Comparison of ENCODE assay signal across 10 cellular contexts in genomic region chr7:130993671-130994365, GRCh38.
DNase-seq lines count a peak whose midpoint lies in the region; ATAC-seq and TF ChIP-seq lines count a peak whose summit lies in the region.
"Had no signal": no experiment of that assay in that cellular context is flagged by ENCODE, and none has a peak within 500 bp of the region (broad histone marks: within the 10 kb centered on the region; RNA-seq: fewer than 3 reads in every experiment).

No MANE protein-coding gene starts in this region.

- DNase-seq in CD8-positive, alpha-beta T cell = no peak
- DNase-seq in endodermal cell (no peak), cerebellar cortex (ENCODE audit: low spot score) (no peak), NCI-H1930 (lab: John Stamatoyannopoulos, UW) (no peak)
- DNase-seq: activated CD4-positive, CD25-positive, alpha-beta regulatory T cell; cortex of kidney had no signal

- POLR2A ChIA-PET in CD8-positive, alpha-beta T cell (lab: Charles Lee) = no interaction called here

- peaks cover 54% of the 10 kb centered on the region for H3K36me3 Mint-ChIP-seq in CD8-positive, alpha-beta T cell
- H3K36me3 Mint-ChIP-seq in IgD-negative memory B cell (peaks cover 4% of the 10 kb centered on the region), endodermal cell (ENCODE audit: low read depth) (peaks cover 1% of the 10 kb centered on the region)

- no peak overlapping the region for H3K27ac ChIP-seq in CD8-positive, alpha-beta T cell (ENCODE audit: low read depth, low read length)
- H3K27ac ChIP-seq in endodermal cell (ENCODE audit: low read depth, low read length) = no peak overlapping the region
- H3K27ac ChIP-seq in rectal smooth muscle tissue (ENCODE audit: low read depth, low read length) = peak overlapping the region; percentile 62

- intact Hi-C loops in CD8-positive, alpha-beta T cell (cut with DNase I, micrococcal nuclease) = no loop called here

- peak overlapping the region; percentile 23 for H3K27ac Mint-ChIP-seq in CD8-positive, alpha-beta T cell
- peak overlapping the region; percentile 73 to 88 (median 85) for H3K27ac Mint-ChIP-seq in IgD-negative memory B cell
- peak overlapping the region; percentile 8 for H3K27ac Mint-ChIP-seq in endodermal cell

- H3K27me3 Mint-ChIP-seq in CD8-positive, alpha-beta T cell (ENCODE audit: low read depth) = no peaks in the 10 kb centered on the region
- H3K27me3 Mint-ChIP-seq in IgD-negative memory B cell (no peaks in the 10 kb centered on the region), endodermal cell (ENCODE audit: insufficient read depth) (no peaks in the 10 kb centered on the region)

- CTCF ChIA-PET in CD8-positive, alpha-beta T cell (lab: Charles Lee) = interaction anchor here (0.5 to 2.2 kb wide), 3 partner anchors 12 to 480 kb away, joined by 3 to 15 read pairs (median 3); no protein-coding TSS in a partner anchor

- 91 to 100% methylated on average over 6 to 9 of the region's 11 CpGs for WGBS in endodermal cell (ENCODE audit: insufficient coverage in 1 of 2, insufficient read length in 1 of 2), 2 experiments

- no peak overlapping the region for H3K4me3 ChIP-seq in CD8-positive, alpha-beta T cell (ENCODE audit: low read depth, low read length)
- no peak overlapping the region for H3K4me3 ChIP-seq in endodermal cell (ENCODE audit: low read length)
- no peak overlapping the region for H3K4me3 ChIP-seq in rectal smooth muscle tissue (ENCODE audit: low read length)

- H3K4me1 Mint-ChIP-seq in CD8-positive, alpha-beta T cell (ENCODE audit: low read depth) = peaks cover 86% of the 10 kb centered on the region
- peaks cover 46 to 72% (median 62%) of the 10 kb centered on the region in 3 donors for H3K4me1 Mint-ChIP-seq in IgD-negative memory B cell
- H3K4me1 Mint-ChIP-seq in endodermal cell = peaks cover 10% of the 10 kb centered on the region

- no peak overlapping the region for H3K4me3 Mint-ChIP-seq in CD8-positive, alpha-beta T cell
- H3K4me3 Mint-ChIP-seq in IgD-negative memory B cell (peak overlapping the region in 3 of 4 donors; percentile 11 to 84 (median 19)), endodermal cell (no peak overlapping the region)

- H3K27me3 ChIP-seq in CD8-positive, alpha-beta T cell (ENCODE audit: insufficient read depth, low read length) = no peaks in the 10 kb centered on the region
- H3K27me3 ChIP-seq in endodermal cell (ENCODE audit: control insufficient read depth, insufficient read depth, low read length, poor library complexity, severe bottlenecking) = no peaks in the 10 kb centered on the region
- no peaks in the 10 kb centered on the region for H3K27me3 ChIP-seq in rectal smooth muscle tissue (ENCODE audit: control insufficient read depth, insufficient read depth, low read length)

- H3K9me3 Mint-ChIP-seq in CD8-positive, alpha-beta T cell = no peaks in the 10 kb centered on the region
- H3K9me3 Mint-ChIP-seq in IgD-negative memory B cell (no peaks in the 10 kb centered on the region), endodermal cell (no peaks in the 10 kb centered on the region)

- H3K9ac ChIP-seq in endodermal cell (ENCODE audit: extremely low read depth, low read length, poor library complexity, severe bottlenecking) (no peak overlapping the region), rectal smooth muscle tissue (ENCODE audit: low read length) (no peak overlapping the region)

- no peaks in the 10 kb centered on the region for H3K9me3 ChIP-seq in CD8-positive, alpha-beta T cell (ENCODE audit: low read length)
- no peaks in the 10 kb centered on the region for H3K9me3 ChIP-seq in endodermal cell (ENCODE audit: control insufficient read depth, low read length)

- TF ChIP-seq CTCF in CD8-positive, alpha-beta T cell (IDR thresholded peaks at IDR 0.05) = no peak
- no peak for TF ChIP-seq CTCF in endodermal cell (conservative IDR thresholded peaks at IDR 0.05)

- ATAC-seq in CD8-positive, alpha-beta T cell = no peak
- ATAC-seq in GM19023 (IDR thresholded peaks at IDR 0.05; ENCODE audit: unreplicated experiment) (no peak), GM19397 (IDR thresholded peaks at IDR 0.05; ENCODE audit: unreplicated experiment) (no peak)

- peaks cover 76% of the 10 kb centered on the region for H3K4me1 ChIP-seq in CD8-positive, alpha-beta T cell (ENCODE audit: insufficient read depth, low read length)
- H3K4me1 ChIP-seq in endodermal cell (ENCODE audit: control insufficient read depth, insufficient read depth, low read length) (no peaks in the 10 kb centered on the region), rectal smooth muscle tissue (ENCODE audit: control insufficient read depth, insufficient read depth, low read length) (peaks cover 34% of the 10 kb centered on the region)

- no peaks in the 10 kb centered on the region for H3K36me3 ChIP-seq in CD8-positive, alpha-beta T cell (ENCODE audit: insufficient read depth, low read length)
- H3K36me3 ChIP-seq in endodermal cell (ENCODE audit: control insufficient read depth, insufficient read depth, low read length) (no peaks in the 10 kb centered on the region), rectal smooth muscle tissue (ENCODE audit: control insufficient read depth, insufficient read depth, low read length) (no peaks in the 10 kb centered on the region)

Comparison
In these comparisons a context has a peak if more than half of its experiments do, and no peak if none do; other contexts are left out.
1. H3K27ac Mint-ChIP-seq: peak in every context shown above with its lines; median percentile 85 in IgD-negative memory B cell; 23 in CD8-positive, alpha-beta T cell; 8 in endodermal cell.
2. H3K4me3 Mint-ChIP-seq: peak in IgD-negative memory B cell (3 of 4); none in CD8-positive, alpha-beta T cell (single experiment) and endodermal cell (single experiment).